ENCODE assay signal across 38 cellular contexts in the genomic region with DNA sequence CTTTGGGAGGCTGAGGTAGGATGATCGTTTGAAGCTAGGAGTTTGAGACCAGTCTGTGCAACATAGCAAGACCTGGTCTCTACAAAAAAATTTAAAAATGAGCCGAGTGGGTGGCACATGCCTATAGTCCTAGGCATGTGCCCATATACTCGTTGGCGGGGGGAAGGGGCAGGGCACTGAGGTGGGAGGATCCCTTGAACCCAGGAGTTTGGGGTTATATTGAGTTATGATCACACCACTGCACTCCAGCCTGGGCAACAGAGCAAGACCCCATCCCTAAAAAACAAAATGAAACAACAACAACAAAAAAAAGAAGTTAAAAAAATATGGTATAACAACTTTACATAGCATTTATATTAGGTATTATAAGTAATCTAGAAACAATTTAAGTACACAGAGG. TPM values are rescaled to one million over a fixed set of nuclear protein-coding genes. Genes with fewer than 3 reads are reported as not detected.
"Had no signal": no experiment of that assay in that cellular context is flagged by ENCODE, and none has a peak within 500 bp of the region (broad histone marks: within the 10 kb centered on the region; RNA-seq: fewer than 3 reads in every experiment).

No MANE protein-coding gene starts in this region.

- H3K4me1 Mint-ChIP-seq: activated CD4-positive, alpha-beta T cell treated with anti-CD3 and anti-CD28 coated beads for 36 hours; activated CD8-positive, alpha-beta memory T cell treated with anti-CD3 and anti-CD28 coated beads, Interleukin-2, amount 10 ng/mL, durations not matched to agents 7 days and 5 days; activated naive CD8-positive, alpha-beta T cell treated with anti-CD3 and anti-CD28 coated beads for 36 hours; activated naive CD8-positive, alpha-beta T cell treated with anti-CD3 and anti-CD28 coated beads, Interleukin-2, amount 50 U/mL, for 24 hours had no signal

- H3K4me3 Mint-ChIP-seq: activated CD4-positive, alpha-beta memory T cell treated with anti-CD3 and anti-CD28 coated beads for 36 hours; activated CD4-positive, alpha-beta T cell treated with anti-CD3 and anti-CD28 coated beads for 36 hours; activated CD4-positive, alpha-beta T cell treated with anti-CD3 and anti-CD28 coated beads, Interleukin-2, amount 10 ng/mL, durations not matched to agents 24 days and 14 days; activated CD8-positive, alpha-beta memory T cell treated with anti-CD3 and anti-CD28 coated beads, Interleukin-2, amount 10 ng/mL, durations not matched to agents 7 days and 5 days; activated CD8-positive, alpha-beta T cell treated with anti-CD3 and anti-CD28 coated beads, Interleukin-2, amount 10 ng/mL, durations not matched to agents 7 days and 5 days; activated naive CD4-positive, alpha-beta T cell treated with anti-CD3 and anti-CD28 coated beads for 36 hours; activated naive CD4-positive, alpha-beta T cell treated with anti-CD3 and anti-CD28 coated beads, Interleukin-2, amount 50 U/mL, for 24 hours; activated naive CD8-positive, alpha-beta T cell treated with anti-CD3 and anti-CD28 coated beads for 36 hours; activated naive CD8-positive, alpha-beta T cell treated with anti-CD3 and anti-CD28 coated beads, Interleukin-2, amount 50 U/mL, for 24 hours; activated T-helper 1 cell treated with anti-CD3 and anti-CD28 coated beads, Interleukin-12 subunit alpha, Interleukin-12 subunit beta, Interleukin-2, Interleukin-4 antibody, amounts not matched to agents 30 ng/mL and 10 ng/mL and 1 ng/mL, durations not matched to agents 14 hours and 24 hours and 36 hours; effector memory CD8-positive, alpha-beta T cell; T-helper 17 cell; T-helper 2 cell treated with Interferon-gamma antibody and Interleukin-4, amounts not matched to agents 5 μg/mL and 100 μg/mL, for 36 hours had no signal

- ATAC-seq: activated CD4-positive, alpha-beta T cell treated with anti-CD3 and anti-CD28 coated beads for 36 hours; activated CD8-positive, alpha-beta memory T cell treated with anti-CD3 and anti-CD28 coated beads, Interleukin-2, amount 10 ng/mL, durations not matched to agents 7 days and 5 days; activated CD8-positive, alpha-beta T cell treated with anti-CD3 and anti-CD28 coated beads, Interleukin-2, amount 10 ng/mL, durations not matched to agents 7 days and 5 days; activated naive CD8-positive, alpha-beta T cell treated with anti-CD3 and anti-CD28 coated beads, Interleukin-2, amount 50 U/mL, for 24 hours; body of pancreas; effector memory CD8-positive, alpha-beta T cell; foreskin keratinocyte; gastrocnemius medialis; heart left ventricle; T-helper 17 cell had no signal

- H3K9me3 Mint-ChIP-seq: activated naive CD4-positive, alpha-beta T cell treated with anti-CD3 and anti-CD28 coated beads, Interleukin-2, amount 50 U/mL, for 24 hours; effector memory CD8-positive, alpha-beta T cell had no signal

- H3K27me3 ChIP-seq: adrenal gland, body of pancreas, esophagus muscularis mucosa, foreskin keratinocyte, gastrocnemius medialis, heart left ventricle had no signal

- H3K27ac ChIP-seq: adrenal gland, body of pancreas, esophagus muscularis mucosa, foreskin keratinocyte, gastrocnemius medialis, heart left ventricle, WERI-Rb-1 had no signal

- H3K4me1 ChIP-seq: adrenal gland, body of pancreas, esophagus muscularis mucosa, foreskin keratinocyte, gastrocnemius medialis, heart left ventricle had no signal

- H3K27ac Mint-ChIP-seq: activated CD4-positive, alpha-beta memory T cell treated with anti-CD3 and anti-CD28 coated beads for 36 hours; activated CD4-positive, alpha-beta T cell treated with anti-CD3 and anti-CD28 coated beads for 36 hours; activated CD4-positive, alpha-beta T cell treated with anti-CD3 and anti-CD28 coated beads, Interleukin-2, amount 10 ng/mL, durations not matched to agents 24 days and 14 days; activated CD8-positive, alpha-beta T cell treated with anti-CD3 and anti-CD28 coated beads, Interleukin-2, amount 10 ng/mL, durations not matched to agents 7 days and 5 days; activated naive CD4-positive, alpha-beta T cell treated with anti-CD3 and anti-CD28 coated beads for 36 hours; activated naive CD4-positive, alpha-beta T cell treated with anti-CD3 and anti-CD28 coated beads, Interleukin-2, amount 50 U/mL, for 24 hours; activated naive CD8-positive, alpha-beta T cell treated with anti-CD3 and anti-CD28 coated beads for 36 hours; activated naive CD8-positive, alpha-beta T cell treated with anti-CD3 and anti-CD28 coated beads, Interleukin-2, amount 50 U/mL, for 24 hours; activated T-helper 1 cell treated with anti-CD3 and anti-CD28 coated beads, Interleukin-12 subunit alpha, Interleukin-12 subunit beta, Interleukin-2, Interleukin-4 antibody, amounts not matched to agents 30 ng/mL and 10 ng/mL and 1 ng/mL, durations not matched to agents 14 hours and 24 hours and 36 hours; activated T-helper 2 cell treated with anti-CD3 and anti-CD28 coated beads, Interferon-gamma antibody, Interleukin-2, Interleukin-4, amounts not matched to agents 10 μg/mL and 5 μg/mL and 100 μg/mL, durations not matched to agents 14 hours and 24 hours and 36 hours; T-helper 17 cell; T-helper 2 cell treated with Interferon-gamma antibody and Interleukin-4, amounts not matched to agents 5 μg/mL and 100 μg/mL, for 36 hours had no signal

- H3K27me3 Mint-ChIP-seq: activated CD4-positive, alpha-beta memory T cell treated with anti-CD3 and anti-CD28 coated beads for 36 hours; activated CD4-positive, alpha-beta T cell treated with anti-CD3 and anti-CD28 coated beads for 36 hours; activated CD4-positive, alpha-beta T cell treated with anti-CD3 and anti-CD28 coated beads, Interleukin-2, amount 10 ng/mL, durations not matched to agents 24 days and 14 days; activated CD8-positive, alpha-beta memory T cell treated with anti-CD3 and anti-CD28 coated beads, Interleukin-2, amount 10 ng/mL, durations not matched to agents 7 days and 5 days; activated naive CD4-positive, alpha-beta T cell treated with anti-CD3 and anti-CD28 coated beads, Interleukin-2, amount 50 U/mL, for 24 hours; activated naive CD8-positive, alpha-beta T cell treated with anti-CD3 and anti-CD28 coated beads for 36 hours; activated naive CD8-positive, alpha-beta T cell treated with anti-CD3 and anti-CD28 coated beads, Interleukin-2, amount 50 U/mL, for 24 hours; effector memory CD8-positive, alpha-beta T cell; T-helper 17 cell had no signal

- H3K9me3 ChIP-seq: body of pancreas, gastrocnemius medialis had no signal

- DNase-seq: activated CD4-positive, alpha-beta memory T cell treated with anti-CD3 and anti-CD28 coated beads for 36 hours; activated CD4-positive, alpha-beta T cell treated with anti-CD3 and anti-CD28 coated beads for 36 hours; activated CD4-positive, alpha-beta T cell treated with anti-CD3 and anti-CD28 coated beads, Interleukin-2, amount 10 ng/mL, durations not matched to agents 24 days and 14 days; activated CD4-positive, CD25-positive, alpha-beta regulatory T cell; activated CD4-positive, CD25-positive, alpha-beta regulatory T cell treated with anti-CD3 and anti-CD28 coated beads, Interleukin-2, amount 50 U/mL, for 72 hours; activated CD8-positive, alpha-beta memory T cell treated with anti-CD3 and anti-CD28 coated beads, Interleukin-2, amount 10 ng/mL, durations not matched to agents 7 days and 5 days; activated CD8-positive, alpha-beta memory T cell treated with anti-CD3 and anti-CD28 coated beads, Interleukin-2, amount 50 U/mL, for 4 hours; activated CD8-positive, alpha-beta T cell treated with anti-CD3 and anti-CD28 coated beads, Interleukin-2, amount 10 ng/mL, durations not matched to agents 7 days and 5 days; activated effector memory CD4-positive, alpha-beta T cell treated with anti-CD3 and anti-CD28 coated beads, Interleukin-2, amount 50 U/mL, for 16 hours; activated naive CD4-positive, alpha-beta T cell treated with anti-CD3 and anti-CD28 coated beads for 36 hours; activated naive CD8-positive, alpha-beta T cell treated with anti-CD3 and anti-CD28 coated beads for 36 hours; activated naive CD8-positive, alpha-beta T cell treated with anti-CD3 and anti-CD28 coated beads, Interleukin-2, amount 50 U/mL, for 24 hours; activated T-cell treated with anti-CD3 and anti-CD28 coated beads, Interleukin-2, amount 50 U/mL, for 1 hour; activated T-cell treated with anti-CD3 and anti-CD28 coated beads, Interleukin-2, amount 50 U/mL, for 48 hours; adrenal gland; amygdala; aorta; body of pancreas; caudate nucleus; cortex of kidney; dermis blood vessel endothelial cell; effector CD4-positive, alpha-beta T cell; effector memory CD8-positive, alpha-beta T cell; erythroblast; foreskin keratinocyte; gastrocnemius medialis; glutamatergic neuron; heart left ventricle; T-helper 17 cell; T1000; WERI-Rb-1 had no signal

- H3K4me3 ChIP-seq: adrenal gland, body of pancreas, esophagus muscularis mucosa, gastrocnemius medialis, heart left ventricle had no signal

RNA-seq across cellular contexts. Expression of gene LHFPL5, which starts 47.8 kb away (rescaled TPM):
- total RNA-seq: activated CD4-positive, alpha-beta memory T cell treated with anti-CD3 and anti-CD28 coated beads for 36 hours; activated CD4-positive, alpha-beta T cell treated with anti-CD3 and anti-CD28 coated beads for 36 hours; activated CD4-positive, alpha-beta T cell treated with anti-CD3 and anti-CD28 coated beads, Interleukin-2, amount 10 ng/mL, durations not matched to agents 24 days and 14 days; activated CD8-positive, alpha-beta memory T cell treated with anti-CD3 and anti-CD28 coated beads for 36 hours; activated CD8-positive, alpha-beta memory T cell treated with anti-CD3 and anti-CD28 coated beads, Interleukin-2, amount 10 ng/mL, durations not matched to agents 7 days and 5 days; activated CD8-positive, alpha-beta T cell treated with anti-CD3 and anti-CD28 coated beads, Interleukin-2, amount 10 ng/mL, durations not matched to agents 7 days and 5 days; activated naive CD4-positive, alpha-beta T cell treated with anti-CD3 and anti-CD28 coated beads for 36 hours; activated naive CD8-positive, alpha-beta T cell treated with anti-CD3 and anti-CD28 coated beads for 36 hours; activated T-helper 1 cell treated with anti-CD3 and anti-CD28 coated beads, Interleukin-12 subunit alpha, Interleukin-12 subunit beta, Interleukin-2, Interleukin-4 antibody, amounts not matched to agents 30 ng/mL and 10 ng/mL and 1 ng/mL, durations not matched to agents 14 hours and 24 hours and 36 hours; activated T-helper 2 cell treated with anti-CD3 and anti-CD28 coated beads, Interferon-gamma antibody, Interleukin-2, Interleukin-4, amounts not matched to agents 10 μg/mL and 5 μg/mL and 100 μg/mL, durations not matched to agents 14 hours and 24 hours and 36 hours; aorta; chondrocyte; dermis blood vessel endothelial cell; esophagus muscularis mucosa; foreskin keratinocyte; gastrocnemius medialis; heart left ventricle; T-helper 17 cell had no signal

RNA-seq across cellular contexts. Expression of gene CLPS, which starts 55.9 kb away (rescaled TPM):
- total RNA-seq: activated CD4-positive, alpha-beta memory T cell treated with anti-CD3 and anti-CD28 coated beads for 36 hours; activated CD4-positive, alpha-beta T cell treated with anti-CD3 and anti-CD28 coated beads for 36 hours; activated CD4-positive, alpha-beta T cell treated with anti-CD3 and anti-CD28 coated beads, Interleukin-2, amount 10 ng/mL, durations not matched to agents 24 days and 14 days; activated CD8-positive, alpha-beta memory T cell treated with anti-CD3 and anti-CD28 coated beads for 36 hours; activated CD8-positive, alpha-beta memory T cell treated with anti-CD3 and anti-CD28 coated beads, Interleukin-2, amount 10 ng/mL, durations not matched to agents 7 days and 5 days; activated CD8-positive, alpha-beta T cell treated with anti-CD3 and anti-CD28 coated beads, Interleukin-2, amount 10 ng/mL, durations not matched to agents 7 days and 5 days; activated naive CD4-positive, alpha-beta T cell treated with anti-CD3 and anti-CD28 coated beads for 36 hours; activated naive CD8-positive, alpha-beta T cell treated with anti-CD3 and anti-CD28 coated beads for 36 hours; activated T-helper 1 cell treated with anti-CD3 and anti-CD28 coated beads, Interleukin-12 subunit alpha, Interleukin-12 subunit beta, Interleukin-2, Interleukin-4 antibody, amounts not matched to agents 30 ng/mL and 10 ng/mL and 1 ng/mL, durations not matched to agents 14 hours and 24 hours and 36 hours; activated T-helper 2 cell treated with anti-CD3 and anti-CD28 coated beads, Interferon-gamma antibody, Interleukin-2, Interleukin-4, amounts not matched to agents 10 μg/mL and 5 μg/mL and 100 μg/mL, durations not matched to agents 14 hours and 24 hours and 36 hours; chondrocyte; dermis blood vessel endothelial cell; esophagus muscularis mucosa; foreskin keratinocyte; gastrocnemius medialis; T-helper 17 cell had no signal
